In the genomic region with DNA sequence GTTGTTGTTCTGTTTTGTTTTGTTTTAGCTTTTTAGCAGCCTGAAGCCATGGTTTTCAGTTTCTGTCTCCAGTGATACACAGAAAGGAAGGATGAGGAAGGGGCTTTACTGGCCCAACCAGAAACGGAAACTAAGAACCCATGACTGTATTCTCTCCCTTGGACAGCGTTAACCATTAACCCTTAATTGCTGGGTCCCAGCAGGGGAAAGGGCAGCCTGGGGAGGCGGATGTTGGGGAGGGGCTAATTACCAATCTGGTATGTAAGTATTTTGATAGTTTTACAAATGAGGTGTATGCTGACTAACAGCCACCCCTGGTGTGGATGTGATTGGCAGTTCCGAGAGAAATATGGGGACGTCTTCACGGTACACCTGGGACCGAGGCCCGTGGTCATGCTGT, we compare ENCODE assay signal across 1 cellular context.
TF ChIP-seq lines count a peak whose summit lies in the region.

No MANE protein-coding gene starts in this region.

TF ChIP-seq in HepG2, 621 proteins besides CTCF, POLR2A, EP300 and RAD21:
- peak; percentile 78 for TF ChIP-seq ZNF652 (CRISPR knock-in tag; IDR thresholded peaks at IDR 0.05; ENCODE audit: borderline replicate concordance, low read depth)
